Comparison of ENCODE assay signal across 12 cellular contexts in genomic region chr17:74861554-74862107, GRCh38. TPM values are rescaled to one million over a fixed set of nuclear protein-coding genes. Genes with fewer than 3 reads are reported as not detected.
DNase-seq lines count a peak whose midpoint lies in the region; ATAC-seq and TF ChIP-seq lines count a peak whose summit lies in the region.
"Had no signal": no experiment of that assay in that cellular context is flagged by ENCODE, and none has a peak within 500 bp of the region (broad histone marks: within the 10 kb centered on the region; RNA-seq: fewer than 3 reads in every experiment).

No MANE protein-coding gene starts in this region.

- no TSS peak for BruUV-seq in mammary epithelial cell (replicated peaks; lab: Mats Ljungman, UMichigan)

- H3K36me3 Mint-ChIP-seq in activated naive CD8-positive, alpha-beta T cell treated with anti-CD3 and anti-CD28 coated beads, Interleukin-2, amount 50 U/mL, for 24 hours (ENCODE audit: low read depth): no peaks in the 10 kb centered on the region
- H3K36me3 Mint-ChIP-seq in immature natural killer cell: peaks cover 0 to 3% (median 0%) of the 10 kb centered on the region in 3 donors

- peak overlapping the region; percentile 12 to 61 (median 27) for H3K4me3 ChIP-seq in breast epithelium
- H3K4me3 ChIP-seq in mammary epithelial cell (replicated peaks in 1 of 3; ENCODE audit: insufficient read depth in 1 of 3, low read depth in 2 of 3, low read length in 3 of 3): no peak overlapping the region
- H3K4me3 ChIP-seq in suprapubic skin: peak overlapping the region; percentile 45

- H3K27me3 ChIP-seq in breast epithelium (peaks cover 8 to 46% of the 10 kb centered on the region in 2 donors), mammary epithelial cell (ENCODE audit: insufficient read depth, low read length) (peaks cover 26% of the 10 kb centered on the region), suprapubic skin (peaks cover 59% of the 10 kb centered on the region)

- no peak overlapping the region for H2AFZ ChIP-seq in mammary epithelial cell (ENCODE audit: low read depth, low read length)

- no peak for TF ChIP-seq CTCF in breast epithelium (IDR thresholded peaks at IDR 0.05)
- no peak for TF ChIP-seq CTCF in mammary epithelial cell (conservative IDR thresholded peaks at IDR 0.05 in 1 of 2, IDR thresholded peaks at IDR 0.05 in 1 of 2; ENCODE audit: extremely low read depth in 1 of 2, insufficient read depth in 1 of 2, low read depth in 1 of 2, low read length in 2 of 2)
- no peak for TF ChIP-seq CTCF in suprapubic skin (IDR thresholded peaks at IDR 0.05)

- H3K79me2 ChIP-seq in mammary epithelial cell (ENCODE audit: insufficient read depth, low read length): no peaks in the 10 kb centered on the region

- intact Hi-C loops in breast epithelium (cut with DNase I; ENCODE audit: low total_unique reads) (loop anchor here (10.0 kb wide), 1 partner anchor 67 kb away; no protein-coding TSS in a partner anchor), mammary epithelial cell (cut with micrococcal nuclease) (loop anchor here (5.0 kb wide), 1 partner anchor 204 kb away; no protein-coding TSS in a partner anchor)

- CTCF ChIA-PET in mammary epithelial cell (lab: Charles Lee; ENCODE audit: low non-redundant PET): interaction anchor here (0.8 kb wide), 1 partner anchor 14 kb away, joined by 4 read pairs; no protein-coding TSS in a partner anchor

- no peak overlapping the region for H3K9ac ChIP-seq in mammary epithelial cell (ENCODE audit: insufficient read depth, low read length)

- H3K9me3 ChIP-seq in breast epithelium: no peaks in the 10 kb centered on the region
- no peaks in the 10 kb centered on the region for H3K9me3 ChIP-seq in mammary epithelial cell (replicated peaks; ENCODE audit: insufficient read depth, low read length)
- H3K9me3 ChIP-seq in suprapubic skin: no peaks in the 10 kb centered on the region

- WGBS in mammary epithelial cell (ENCODE audit: low coverage, missing lambda C conversion rate): 47% methylated on average over 4 of the region's 57 CpGs
- WGBS in suprapubic skin: 10% methylated on average over 8 of the region's 57 CpGs

- no peak for ATAC-seq in activated naive CD8-positive, alpha-beta T cell treated with anti-CD3 and anti-CD28 coated beads, Interleukin-2, amount 50 U/mL, for 24 hours
- no peak for ATAC-seq in HG03571 (IDR thresholded peaks at IDR 0.05; ENCODE audit: unreplicated experiment)

- peak overlapping the region; percentile 40 for H3K4me3 Mint-ChIP-seq in activated naive CD8-positive, alpha-beta T cell treated with anti-CD3 and anti-CD28 coated beads, Interleukin-2, amount 50 U/mL, for 24 hours
- H3K4me3 Mint-ChIP-seq in immature natural killer cell: peak overlapping the region in 3 of 5 donors; percentile 13 to 52 (median 19)
- H3K4me3 Mint-ChIP-seq: activated CD8-positive, alpha-beta memory T cell treated with anti-CD3 and anti-CD28 coated beads, Interleukin-2, amount 10 ng/mL, durations not matched to agents 7 days and 5 days had no signal

- no peak overlapping the region for H3K27ac Mint-ChIP-seq in activated naive CD8-positive, alpha-beta T cell treated with anti-CD3 and anti-CD28 coated beads, Interleukin-2, amount 50 U/mL, for 24 hours
- no peak overlapping the region for H3K27ac Mint-ChIP-seq in immature natural killer cell
- H3K27ac Mint-ChIP-seq: activated CD8-positive, alpha-beta memory T cell treated with anti-CD3 and anti-CD28 coated beads, Interleukin-2, amount 10 ng/mL, durations not matched to agents 7 days and 5 days had no signal

- peaks cover 40% of the 10 kb centered on the region for H3K27me3 Mint-ChIP-seq in activated naive CD8-positive, alpha-beta T cell treated with anti-CD3 and anti-CD28 coated beads, Interleukin-2, amount 50 U/mL, for 24 hours
- peaks cover 18 to 31% (median 27%) of the 10 kb centered on the region in 3 donors for H3K27me3 Mint-ChIP-seq in immature natural killer cell (ENCODE audit: low read depth in 3 of 3)

- in situ Hi-C loops in mammary epithelial cell (cut with MboI; ENCODE audit: low sequenced_read_pairs in 2 of 2): loop anchor here (5.0 to 10.0 kb wide), 2 partner anchors 67 to 114 kb away; partner anchors contain the start of gene NHERF1 (in 1 of the 2)

- H3K36me3 ChIP-seq in breast epithelium (no peaks in the 10 kb centered on the region), mammary epithelial cell (ENCODE audit: insufficient read depth, low read length) (no peaks in the 10 kb centered on the region), suprapubic skin (peaks cover 10% of the 10 kb centered on the region)

- H3K4me2 ChIP-seq in mammary epithelial cell (ENCODE audit: insufficient read depth, low read depth, low read length): no peak overlapping the region

- H3K27ac ChIP-seq in breast epithelium (no peak overlapping the region), mammary epithelial cell (ENCODE audit: insufficient read depth, low read depth, low read length) (no peak overlapping the region), suprapubic skin (no peak overlapping the region)

- no peak for TF ChIP-seq EP300 in suprapubic skin (IDR thresholded peaks at IDR 0.05)

- H3K4me1 Mint-ChIP-seq in activated naive CD8-positive, alpha-beta T cell treated with anti-CD3 and anti-CD28 coated beads, Interleukin-2, amount 50 U/mL, for 24 hours: peaks cover 10% of the 10 kb centered on the region
- peaks cover 0 to 21% of the 10 kb centered on the region in 2 donors for H3K4me1 Mint-ChIP-seq in immature natural killer cell

- H3K9me3 Mint-ChIP-seq in activated naive CD8-positive, alpha-beta T cell treated with anti-CD3 and anti-CD28 coated beads, Interleukin-2, amount 50 U/mL, for 24 hours: no peaks in the 10 kb centered on the region
- no peaks in the 10 kb centered on the region for H3K9me3 Mint-ChIP-seq in immature natural killer cell

- H3K4me1 ChIP-seq in breast epithelium (peaks cover 14 to 23% of the 10 kb centered on the region in 2 donors), mammary epithelial cell (ENCODE audit: insufficient read depth, low read length) (peaks cover 5% of the 10 kb centered on the region), suprapubic skin (peaks cover 32% of the 10 kb centered on the region)

- H4K20me1 ChIP-seq in mammary epithelial cell (ENCODE audit: insufficient read depth, low read length): no peaks in the 10 kb centered on the region

- DNase-seq in breast epithelium (ENCODE audit: low spot score in 2 of 2) (no peak), mammary epithelial cell (no peak), immature natural killer cell (no peak), suprapubic skin (ENCODE audit: low spot score in 2 of 2) (no peak), midbrain (lab: John Stamatoyannopoulos, UW) (no peak), dermis blood vessel endothelial cell (no peak)
- no peak for DNase-seq in activated naive CD8-positive, alpha-beta T cell treated with anti-CD3 and anti-CD28 coated beads, Interleukin-2, amount 50 U/mL, for 24 hours
- DNase-seq: NCI-H748 treated with DMSO at 0.1 percent for 48 hours had no signal

- dilution Hi-C loops in mammary epithelial cell (cut with HindIII; ENCODE audit: low sequenced_read_pairs): no loop called here

- TF ChIP-seq POLR2A in breast epithelium (IDR thresholded peaks at IDR 0.05): no peak
- TF ChIP-seq POLR2A in suprapubic skin (IDR thresholded peaks at IDR 0.05): no peak

RNA-seq across cellular contexts. Expression of gene GRIN2C, which starts 1.9 kb away (rescaled TPM):
- total RNA-seq in breast epithelium (under 1 TPM in 1 of 3 donors, not detected in 2; 0.48 TPM), mammary epithelial cell (under 1 TPM; under 0.01 to 0.19 TPM), suprapubic skin (under 1 TPM in 1 of 4 donors, not detected in 3; 0.13 TPM), dermis blood vessel endothelial cell (0.14 and 0.17 TPM in 2 replicates)
- polyA plus RNA-seq in mammary epithelial cell (not detected), immature natural killer cell (under 1 TPM in 1 of 3 donors, not detected in 2; 0.66 TPM)
- polyA minus RNA-seq in mammary epithelial cell: not detected
- total RNA-seq: myocyte had no signal

RNA-seq across cellular contexts. Expression of gene FDXR, which starts 11.2 kb away (rescaled TPM):
- total RNA-seq in breast epithelium (1 to 10 TPM; 7.3 to 9.3 (median 8.8) TPM), mammary epithelial cell (10 to 100 TPM; 18.0 to 25.7 TPM), suprapubic skin (10 to 100 TPM; 19.1 to 34.1 (median 24.7) TPM), dermis blood vessel endothelial cell (36.2 and 59.5 TPM in 2 replicates)
- polyA plus RNA-seq in mammary epithelial cell (20.1 TPM), immature natural killer cell (10 to 100 TPM in 1 of 3 donors, 1 to 10 TPM in 2; 3.9 to 10.3 (median 8.0) TPM)
- polyA minus RNA-seq in mammary epithelial cell: 14.3 TPM

RNA-seq across cellular contexts. Expression of gene FADS6, which starts 31.8 kb away (rescaled TPM):
- total RNA-seq in breast epithelium (under 1 TPM in 2 of 3 donors, not detected in 1; 0.33 to 0.80 TPM), mammary epithelial cell (not detected), suprapubic skin (10 to 100 TPM in 2 of 4 donors, 1 to 10 TPM in 2; 4.9 to 11.6 (median 8.1) TPM), dermis blood vessel endothelial cell (0.05 TPM in 1 of 2 replicates, not detected in the other)
- polyA plus RNA-seq in mammary epithelial cell (not detected), immature natural killer cell (not detected)
- not detected for polyA minus RNA-seq in mammary epithelial cell
- total RNA-seq: activated CD8-positive, alpha-beta memory T cell treated with anti-CD3 and anti-CD28 coated beads, Interleukin-2, amount 10 ng/mL, durations not matched to agents 7 days and 5 days; myocyte; T-helper 1 cell treated with Interleukin-12 subunit alpha and Interleukin-12 subunit beta and Interleukin-4 antibody, amounts not matched to agents 30 ng/mL and 1 ng/mL, for 36 hours had no signal

Comparison
In these comparisons a context has a peak if more than half of its experiments do, and no peak if none do; other contexts are left out.
1. H3K4me3 ChIP-seq: peak in breast epithelium (3 of 3) and suprapubic skin (single experiment); none in mammary epithelial cell (0 of 3).